Comparison of ENCODE assay signal across 8 cellular contexts in the genomic region with DNA sequence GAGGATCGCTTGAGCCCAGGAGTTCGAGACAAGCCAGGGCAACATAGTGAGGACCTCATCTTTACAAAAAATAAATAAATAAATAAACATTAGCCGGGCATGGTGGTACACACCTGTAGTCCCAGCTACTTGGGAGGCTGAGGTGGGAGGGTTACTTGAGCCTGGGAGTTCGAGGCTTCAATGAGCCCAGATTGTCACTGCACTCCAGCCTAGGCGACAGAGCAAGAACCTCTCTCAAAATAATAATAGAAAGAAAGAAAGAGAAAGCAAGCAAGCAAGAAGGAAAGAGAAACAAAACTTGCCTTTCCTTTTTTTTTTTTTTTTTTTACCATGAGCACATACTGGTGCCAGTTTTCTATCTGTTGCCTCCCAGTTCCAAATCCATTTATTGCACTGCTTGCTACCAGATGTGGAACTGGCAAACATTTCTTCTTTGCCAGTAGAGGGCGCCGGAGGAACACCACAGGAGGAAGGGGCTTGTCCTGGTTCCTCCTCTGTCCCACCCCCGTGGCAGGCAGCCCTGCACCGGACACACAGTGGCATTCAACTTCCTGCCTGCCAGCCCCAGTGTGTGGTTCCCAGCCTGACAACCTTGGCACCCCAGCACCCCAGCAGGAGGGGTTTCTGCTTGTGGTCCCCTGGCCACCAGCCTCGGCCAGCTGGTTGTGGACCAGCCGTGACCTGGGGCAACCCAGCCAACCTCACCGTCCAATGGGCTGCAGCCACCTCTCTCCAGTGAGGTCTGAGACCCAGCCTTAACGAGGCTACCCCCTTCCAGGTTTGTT. TPM values are rescaled to one million over a fixed set of nuclear protein-coding genes. Genes with fewer than 3 reads are reported as not detected.
DNase-seq lines count a peak whose midpoint lies in the region; ATAC-seq and TF ChIP-seq lines count a peak whose summit lies in the region.
"Not testable (repeated sequence)": the region's sequence is repeated elsewhere in the genome, so short reads cannot be mapped to it uniquely, and the experiment has no call there.

No MANE protein-coding gene starts in this region.

- H3K27me3 Mint-ChIP-seq in HFFc6 (ENCODE audit: insufficient read depth); WTC11 (ENCODE audit: low read depth); activated naive CD8-positive, alpha-beta T cell treated with anti-CD3 and anti-CD28 coated beads for 36 hours; neural crest cell (ENCODE audit: low read depth): not testable (repeated sequence)

- H3K4me3 Mint-ChIP-seq in HFFc6: peak overlapping the region; percentile 74
- not testable (repeated sequence) for H3K4me3 Mint-ChIP-seq in WTC11, neural crest cell
- H3K4me3 Mint-ChIP-seq in activated naive CD8-positive, alpha-beta T cell treated with anti-CD3 and anti-CD28 coated beads for 36 hours: peak overlapping the region; percentile 53

- H3K27me3 ChIP-seq in foreskin keratinocyte: not testable (repeated sequence)

- H3K27ac Mint-ChIP-seq in HFFc6; WTC11; activated naive CD8-positive, alpha-beta T cell treated with anti-CD3 and anti-CD28 coated beads for 36 hours; neural crest cell (ENCODE audit: unreplicated experiment): not testable (repeated sequence)

- CTCF ChIA-PET in WTC11 (lab: Charles Lee): not testable (repeated sequence)

- TF ChIP-seq CTCF in HFFc6 (IDR thresholded peaks at IDR 0.05) (peak; percentile 69), neural crest cell (conservative IDR thresholded peaks at IDR 0.05) (peak; percentile 58)
- TF ChIP-seq CTCF in WTC11 (IDR thresholded peaks at IDR 0.05); foreskin keratinocyte (conservative IDR thresholded peaks at IDR 0.05): not testable (repeated sequence)

- DNase-seq in DMS114 treated with DMSO at 0.1 percent for 48 hours (lab: John Stamatoyannopoulos, UW; ENCODE audit: unreplicated experiment): peak; percentile 55
- DNase-seq in HFFc6: peak; percentile 81
- peak; percentile 54 for DNase-seq in NCI-H526 treated with DMSO at 0.1 percent for 48 hours (lab: John Stamatoyannopoulos, UW)
- DNase-seq in WTC11 (ENCODE audit: low spot score): peak; percentile 38
- DNase-seq in activated naive CD8-positive, alpha-beta T cell treated with anti-CD3 and anti-CD28 coated beads for 36 hours: peak; percentile 49
- DNase-seq in foreskin keratinocyte: peak in 1 of 2 donors; percentile 63
- peak; percentile 53 for DNase-seq in neural crest cell (ENCODE audit: low read depth, low spot score)
- peak; percentile 38 to 42 for DNase-seq in stimulated activated CD8-positive, alpha-beta memory T cell treated with anti-CD3 and anti-CD28 coated beads, Interleukin-4, amount 100 ng/mL, for 1 hour (ENCODE audit: low read depth in 2 of 2, low spot score in 1 of 2)

- not testable (repeated sequence) for H3K4me1 Mint-ChIP-seq in HFFc6 (ENCODE audit: low read depth); WTC11; activated naive CD8-positive, alpha-beta T cell treated with anti-CD3 and anti-CD28 coated beads for 36 hours; neural crest cell

- not testable (repeated sequence) for H3K36me3 Mint-ChIP-seq in HFFc6 (ENCODE audit: low read depth); WTC11; activated naive CD8-positive, alpha-beta T cell treated with anti-CD3 and anti-CD28 coated beads for 36 hours; neural crest cell (ENCODE audit: low read depth)

- ATAC-seq in WTC11 (peak; percentile 95), foreskin keratinocyte (peak; percentile 33)

- POLR2A ChIA-PET in WTC11 (lab: Charles Lee): not testable (repeated sequence)

- H3K27ac ChIP-seq in foreskin keratinocyte: not testable (repeated sequence)

- not testable (repeated sequence) for H3K9me3 Mint-ChIP-seq in HFFc6; WTC11; activated naive CD8-positive, alpha-beta T cell treated with anti-CD3 and anti-CD28 coated beads for 36 hours; neural crest cell

- not testable (repeated sequence) for H3K4me1 ChIP-seq in foreskin keratinocyte

RNA-seq across cellular contexts. Expression of gene ATXN2L, which starts 20.4 kb away (rescaled TPM):
- total RNA-seq in HFFc6 (2021; fragmentation: NEBNext Ultra II Directional; extraction: Animal tissue kit (Norgen Biotek cat#: 25700)): 100 to 1,000 TPM; 125 to 152 (median 134) TPM
- total RNA-seq in WTC11 (2021) (210 to 243 TPM (median 225 TPM) in 3 replicates), foreskin keratinocyte (75.8 and 76.9 TPM in 2 replicates), neural crest cell (272 and 276 TPM in 2 replicates)
- total RNA-seq in activated naive CD8-positive, alpha-beta T cell treated with anti-CD3 and anti-CD28 coated beads for 36 hours: 100 to 1,000 TPM; 296 to 308 TPM
- 88.2 and 100 TPM in 2 replicates for polyA plus RNA-seq in foreskin keratinocyte

RNA-seq across cellular contexts. Expression of gene TUFM, which starts 43.7 kb away (rescaled TPM):
- total RNA-seq in HFFc6 (2021; fragmentation: NEBNext Ultra II Directional; extraction: Animal tissue kit (Norgen Biotek cat#: 25700)): 100 to 1,000 TPM; 140 to 194 (median 158) TPM
- total RNA-seq in WTC11 (2021): 233 to 296 TPM (median 252 TPM) in 3 replicates
- total RNA-seq in activated naive CD8-positive, alpha-beta T cell treated with anti-CD3 and anti-CD28 coated beads for 36 hours: 100 to 1,000 TPM; 360 to 382 TPM
- total RNA-seq in foreskin keratinocyte: 169 and 192 TPM in 2 replicates
- polyA plus RNA-seq in foreskin keratinocyte: 325 and 344 TPM in 2 replicates
- 197 and 205 TPM in 2 replicates for total RNA-seq in neural crest cell

RNA-seq across cellular contexts. Expression of gene NPIPB9, which starts 50.8 kb away (rescaled TPM):
- under 1 TPM; 0.16 to 0.86 (median 0.45) TPM for total RNA-seq in HFFc6 (2021; fragmentation: NEBNext Ultra II Directional; extraction: Animal tissue kit (Norgen Biotek cat#: 25700))
- total RNA-seq in WTC11 (2021) (1.4 to 2.5 TPM (median 1.5 TPM) in 3 replicates), foreskin keratinocyte (0.07 and 0.53 TPM in 2 replicates), neural crest cell (1.6 and 3.7 TPM in 2 replicates)
- 1 to 10 TPM; 1.6 to 1.8 TPM for total RNA-seq in activated naive CD8-positive, alpha-beta T cell treated with anti-CD3 and anti-CD28 coated beads for 36 hours
- polyA plus RNA-seq in foreskin keratinocyte: 0.07 and 0.10 TPM in 2 replicates
